15 cellular contexts compared by ENCODE assay signal in genomic region chr7:18526368-18526878, GRCh38. TPM values are rescaled to one million over a fixed set of nuclear protein-coding genes. Genes with fewer than 3 reads are reported as not detected.
DNase-seq lines count a peak whose midpoint lies in the region; ATAC-seq and TF ChIP-seq lines count a peak whose summit lies in the region.
"Had no signal": no experiment of that assay in that cellular context is flagged by ENCODE, and none has a peak within 500 bp of the region (broad histone marks: within the 10 kb centered on the region; RNA-seq: fewer than 3 reads in every experiment).

No MANE protein-coding gene starts in this region.

- H3K36me3 ChIP-seq in ascending aorta, result no peaks in the 10 kb centered on the region

- intact Hi-C loops in Right ventricle myocardium superior (cut with DNase I), result no loop called here
- intact Hi-C loops in cardiac septum (cut with DNase I), result no loop called here
- intact Hi-C loops in ascending aorta (cut with DNase I), result no loop called here

- H3K27me3 ChIP-seq in ascending aorta, result no peaks in the 10 kb centered on the region

- H3K9me3 Mint-ChIP-seq in stimulated activated memory B cell treated with anti-CD40 and anti-IgM and Interleukin-4, amounts not matched to agents 10 μg/mL and 1 μg/mL and 100 μg/mL, for 72 hours, result no peaks in the 10 kb centered on the region

- peaks cover 13% of the 10 kb centered on the region for H3K36me3 Mint-ChIP-seq in stimulated activated memory B cell treated with anti-CD40 and anti-IgM and Interleukin-4, amounts not matched to agents 10 μg/mL and 1 μg/mL and 100 μg/mL, for 72 hours
- H3K36me3 Mint-ChIP-seq: CD4-positive, alpha-beta memory T cell had no signal

- peak overlapping the region; percentile 82 for H3K27ac Mint-ChIP-seq in stimulated activated memory B cell treated with anti-CD40 and anti-IgM and Interleukin-4, amounts not matched to agents 10 μg/mL and 1 μg/mL and 100 μg/mL, for 72 hours
- H3K27ac Mint-ChIP-seq: CD4-positive, alpha-beta memory T cell had no signal

- H3K27ac ChIP-seq in ascending aorta, result peak overlapping the region; percentile 42 to 55
- H3K27ac ChIP-seq: RWPE1 had no signal

- H3K27me3 Mint-ChIP-seq in stimulated activated memory B cell treated with anti-CD40 and anti-IgM and Interleukin-4, amounts not matched to agents 10 μg/mL and 1 μg/mL and 100 μg/mL, for 72 hours, result no peaks in the 10 kb centered on the region
- H3K27me3 Mint-ChIP-seq: CD4-positive, alpha-beta memory T cell had no signal

- H3K4me1 Mint-ChIP-seq in stimulated activated memory B cell treated with anti-CD40 and anti-IgM and Interleukin-4, amounts not matched to agents 10 μg/mL and 1 μg/mL and 100 μg/mL, for 72 hours, result peaks cover 63% of the 10 kb centered on the region
- H3K4me1 Mint-ChIP-seq: CD4-positive, alpha-beta memory T cell had no signal

- no peak overlapping the region for H3K4me3 ChIP-seq in ascending aorta
- H3K4me3 ChIP-seq: HAP-1 had no signal

- DNase-seq in Right ventricle myocardium superior (no peak), cardiac septum (ENCODE audit: low spot score) (no peak), NCI-H69 (lab: John Stamatoyannopoulos, UW) (peak; percentile 32), ascending aorta (ENCODE audit: low spot score in 2 of 2) (no peak), GM20000 (ENCODE audit: low spot score) (no peak)
- no peak for DNase-seq in stimulated activated CD4-positive, alpha-beta T cell treated with anti-CD3 and anti-CD28 coated beads, Interleukin-4, amount 100 ng/mL, for 4 hours
- DNase-seq: CD4-positive, alpha-beta memory T cell; Kasumi-1; NCI-H1417; NCI-H1930; NCI-H510A had no signal

- peaks cover 3 to 29% of the 10 kb centered on the region in 2 donors for H3K4me1 ChIP-seq in ascending aorta

- no peaks in the 10 kb centered on the region for H3K9me3 ChIP-seq in ascending aorta
- H3K9me3 ChIP-seq: HAP-1 had no signal

- TF ChIP-seq CTCF in ascending aorta (IDR thresholded peaks at IDR 0.05), result no peak
- no peak for TF ChIP-seq CTCF in GM20000 (IDR thresholded peaks at IDR 0.05; ENCODE audit: extremely low read depth, missing control alignments)

- peak; percentile 20 for ATAC-seq in Right ventricle myocardium superior (ENCODE audit: poor library complexity)
- ATAC-seq in stimulated activated memory B cell treated with anti-CD40 and anti-IgM and Interleukin-4, amounts not matched to agents 10 μg/mL and 1 μg/mL and 100 μg/mL, for 72 hours, result no peak
- ATAC-seq in GM19035 (IDR thresholded peaks at IDR 0.05; ENCODE audit: unreplicated experiment), result no peak

- peak overlapping the region; percentile 61 for H3K4me3 Mint-ChIP-seq in stimulated activated memory B cell treated with anti-CD40 and anti-IgM and Interleukin-4, amounts not matched to agents 10 μg/mL and 1 μg/mL and 100 μg/mL, for 72 hours
- H3K4me3 Mint-ChIP-seq: CD4-positive, alpha-beta memory T cell had no signal

RNA-seq across cellular contexts. Expression of gene HDAC9, which starts 30.9 kb away (rescaled TPM):
- total RNA-seq in Right ventricle myocardium superior, result 22.8 TPM
- total RNA-seq in cardiac septum, result 87.5 TPM
- 33.4 TPM for total RNA-seq in ascending aorta
